In genomic region chr1:61976566-61976965, GRCh38 we compare ENCODE assay signal across 25 cellular contexts.
"Had no signal": no experiment of that assay in that cellular context is flagged by ENCODE, and none has a peak within 500 bp of the region (broad histone marks: within the 10 kb centered on the region; RNA-seq: fewer than 3 reads in every experiment).

No MANE protein-coding gene starts in this region.

- DNase-seq: Karpas-422, KG1, MG63, NCI-H1092 treated with DMSO at 0.1 percent for 48 hours, NCI-H1436, NCI-H187, NCI-H2029, NCI-H2081 treated with DMSO at 0.1 percent for 48 hours, NCI-H2171, NCI-H226, NCI-H446, NCI-H510A, NCI-H524 treated with DMSO at 0.1 percent for 48 hours, NCI-H69, NCI-H774, OCI-M1, PC-9, Peyer's patch, SHP77, SK-N-SH, SW 1271, T-helper 1 cell had no signal

- H3K4me2 ChIP-seq: PC-9, SK-N-SH had no signal

- FAIRE-seq: HTR-8/SVneo had no signal

- H3K4me1 ChIP-seq: Peyer's patch had no signal

- H3K27ac ChIP-seq: HL-60, PC-9, Peyer's patch, RWPE1 had no signal

- H3K4me3 ChIP-seq: MG63, PC-9, Peyer's patch had no signal

- H3K9me3 ChIP-seq: MG63, Peyer's patch, SK-N-SH had no signal
